In genomic region chr6:33271098-33271607, GRCh38 we compare ENCODE assay signal across 8 cellular contexts. TPM values are rescaled to one million over a fixed set of nuclear protein-coding genes. Genes with fewer than 3 reads are reported as not detected.
DNase-seq lines count a peak whose midpoint lies in the region; ATAC-seq and TF ChIP-seq lines count a peak whose summit lies in the region.

No MANE protein-coding gene starts in this region.

- ATAC-seq in GM19455 (IDR thresholded peaks at IDR 0.05; ENCODE audit: unreplicated experiment) (no peak), GM18520 (IDR thresholded peaks at IDR 0.05; ENCODE audit: unreplicated experiment) (no peak)

- DNase-seq in activated naive CD4-positive, alpha-beta T cell treated with Interleukin-2 at 50 U/mL for 16 hours = no peak
- DNase-seq in NT2/D1 (ENCODE audit: low read depth, low spot score) (no peak), endothelial cell (ENCODE audit: low spot score) (no peak), neural crest cell (ENCODE audit: low read depth, low spot score) (no peak)
- no peak for DNase-seq in activated CD4-positive, alpha-beta T cell treated with anti-CD3 and anti-CD28 coated beads for 48 hours

- peaks cover 43% of the 10 kb centered on the region for H3K4me1 Mint-ChIP-seq in activated naive CD4-positive, alpha-beta T cell treated with anti-CD3 and anti-CD28 coated beads, Interleukin-2, amount 50 U/mL, for 24 hours
- H3K4me1 Mint-ChIP-seq in endothelial cell (ENCODE audit: unreplicated experiment) = peaks cover 49% of the 10 kb centered on the region
- H3K4me1 Mint-ChIP-seq in neural crest cell = peaks cover 50% of the 10 kb centered on the region

- H3K9me3 Mint-ChIP-seq in activated naive CD4-positive, alpha-beta T cell treated with anti-CD3 and anti-CD28 coated beads, Interleukin-2, amount 50 U/mL, for 24 hours = no peaks in the 10 kb centered on the region
- H3K9me3 Mint-ChIP-seq in endothelial cell (ENCODE audit: unreplicated experiment) (no peaks in the 10 kb centered on the region), neural crest cell (no peaks in the 10 kb centered on the region)

- peak overlapping the region; percentile 86 for H3K4me3 ChIP-seq in NT2/D1 (ENCODE audit: insufficient read length, low read depth)

- H3K27me3 Mint-ChIP-seq in activated naive CD4-positive, alpha-beta T cell treated with anti-CD3 and anti-CD28 coated beads, Interleukin-2, amount 50 U/mL, for 24 hours = no peaks in the 10 kb centered on the region
- H3K27me3 Mint-ChIP-seq in endothelial cell (ENCODE audit: unreplicated experiment) = peaks cover 14% of the 10 kb centered on the region
- H3K27me3 Mint-ChIP-seq in neural crest cell (ENCODE audit: low read depth) = no peaks in the 10 kb centered on the region

- H3K4me3 Mint-ChIP-seq in activated naive CD4-positive, alpha-beta T cell treated with anti-CD3 and anti-CD28 coated beads, Interleukin-2, amount 50 U/mL, for 24 hours = peak overlapping the region; percentile 96
- H3K4me3 Mint-ChIP-seq in endothelial cell (ENCODE audit: unreplicated experiment) (peak overlapping the region; percentile 99), neural crest cell (peak overlapping the region; percentile 97)

- no peaks in the 10 kb centered on the region for H3K4me1 ChIP-seq in NT2/D1 (ENCODE audit: insufficient read depth, insufficient read length)

- H3K36me3 ChIP-seq in NT2/D1 (ENCODE audit: insufficient read depth, insufficient read length, low read length) = peaks cover 80% of the 10 kb centered on the region

- peak overlapping the region; percentile 99 for H3K27ac Mint-ChIP-seq in activated naive CD4-positive, alpha-beta T cell treated with anti-CD3 and anti-CD28 coated beads, Interleukin-2, amount 50 U/mL, for 24 hours
- peak overlapping the region; percentile 100 for H3K27ac Mint-ChIP-seq in endothelial cell (ENCODE audit: unreplicated experiment)
- H3K27ac Mint-ChIP-seq in neural crest cell (ENCODE audit: unreplicated experiment) = peak overlapping the region; percentile 100

- peak; percentile 11 for TF ChIP-seq CTCF in endothelial cell (IDR thresholded peaks at IDR 0.05; ENCODE audit: unreplicated experiment)
- TF ChIP-seq CTCF in neural crest cell (conservative IDR thresholded peaks at IDR 0.05) = peak; percentile 35

- peaks cover 37% of the 10 kb centered on the region for H3K36me3 Mint-ChIP-seq in activated naive CD4-positive, alpha-beta T cell treated with anti-CD3 and anti-CD28 coated beads, Interleukin-2, amount 50 U/mL, for 24 hours
- H3K36me3 Mint-ChIP-seq in endothelial cell (ENCODE audit: low read depth, unreplicated experiment) (peaks cover 49% of the 10 kb centered on the region), neural crest cell (ENCODE audit: low read depth) (peaks cover 17% of the 10 kb centered on the region)

- H3K9ac ChIP-seq in NT2/D1 (ENCODE audit: insufficient read length, low read depth) = peak overlapping the region; percentile 94

- H3K9me3 ChIP-seq in NT2/D1 (ENCODE audit: insufficient read depth, low read length) = no peaks in the 10 kb centered on the region

- H3K27me3 ChIP-seq in NT2/D1 (ENCODE audit: insufficient read depth, insufficient read length) = no peaks in the 10 kb centered on the region

RNA-seq across cellular contexts. Expression of gene VPS52, which starts 0.5 kb away (rescaled TPM):
- total RNA-seq in endothelial cell (ENCODE audit: unreplicated experiment) (41.8 TPM), neural crest cell (53.2 and 57.3 TPM in 2 replicates)

RNA-seq across cellular contexts. Expression of gene RPS18, which starts 0.7 kb away (rescaled TPM):
- total RNA-seq in endothelial cell (ENCODE audit: unreplicated experiment) (2,251 TPM), neural crest cell (2,299 and 2,407 TPM in 2 replicates)

RNA-seq across cellular contexts. Expression of gene B3GALT4, which starts 5.8 kb away (rescaled TPM):
- total RNA-seq in endothelial cell (ENCODE audit: unreplicated experiment) (3.8 TPM), neural crest cell (2.0 and 2.8 TPM in 2 replicates)

RNA-seq across cellular contexts. Expression of gene WDR46, which starts 17.9 kb away (rescaled TPM):
- total RNA-seq in endothelial cell (ENCODE audit: unreplicated experiment) (48.5 TPM), neural crest cell (54.5 and 60.6 TPM in 2 replicates)

RNA-seq across cellular contexts. Expression of gene PFDN6, which starts 18.2 kb away (rescaled TPM):
- total RNA-seq in endothelial cell (ENCODE audit: unreplicated experiment) (33.3 TPM), neural crest cell (54.9 and 61.4 TPM in 2 replicates)
